Comparison of ENCODE assay signal across 9 cellular contexts in the genomic region with DNA sequence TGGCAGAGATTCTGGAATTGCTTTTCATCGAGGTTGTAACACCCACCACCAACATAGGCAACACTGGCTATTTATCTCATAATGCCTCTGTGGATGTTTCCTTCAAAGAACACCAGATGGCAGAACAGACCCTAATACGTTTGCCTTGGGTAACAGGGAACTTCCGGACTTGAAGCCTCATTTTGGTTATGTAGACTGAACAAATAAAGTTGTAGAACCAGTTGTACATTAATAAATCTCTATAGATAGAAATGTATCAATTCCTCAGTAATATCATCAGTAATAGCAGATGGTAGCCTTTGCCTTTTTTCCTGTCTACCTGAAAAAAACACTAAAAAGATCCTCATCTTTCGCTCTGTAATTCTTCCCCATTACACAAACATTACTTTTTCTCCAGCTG. TPM values are rescaled to one million over a fixed set of nuclear protein-coding genes. Genes with fewer than 3 reads are reported as not detected.
DNase-seq lines count a peak whose midpoint lies in the region; ATAC-seq, FAIRE-seq and TF ChIP-seq lines count a peak whose summit lies in the region.
"Had no signal": no experiment of that assay in that cellular context is flagged by ENCODE, and none has a peak within 500 bp of the region (broad histone marks: within the 10 kb centered on the region; RNA-seq: fewer than 3 reads in every experiment).

No MANE protein-coding gene starts in this region.

- intact Hi-C loops in esophagus muscularis mucosa (cut with DNase I) (loop anchor here (2.0 to 5.0 kb wide), 3 partner anchors 314 to 420 kb away; no protein-coding TSS in a partner anchor), natural killer cell (cut with micrococcal nuclease) (loop anchor here (1.0 to 5.0 kb wide), 4 partner anchors 171 to 652 kb away; no protein-coding TSS in a partner anchor)

- H3K27ac Mint-ChIP-seq in natural killer cell, result peak overlapping the region in 1 of 2 donors; percentile 10

- FAIRE-seq in H54 (lab: Jason Lieb, UNC), result peak; percentile 83

- no peaks in the 10 kb centered on the region for H3K36me3 Mint-ChIP-seq in natural killer cell

- no peaks in the 10 kb centered on the region for H3K27me3 Mint-ChIP-seq in natural killer cell (ENCODE audit: low read depth in 2 of 2)

- 24% methylated on average over 4 of the region's 4 CpGs for WGBS in esophagus muscularis mucosa

- peak; percentile 73 to 87 (median 76) for TF ChIP-seq CTCF in esophagus muscularis mucosa (IDR thresholded peaks at IDR 0.05)
- peak; percentile 69 for TF ChIP-seq CTCF in natural killer cell (IDR thresholded peaks at IDR 0.05)

- peak; percentile 82 to 95 (median 94) for ATAC-seq in natural killer cell

- H3K36me3 ChIP-seq in esophagus muscularis mucosa, result no peaks in the 10 kb centered on the region

- TF ChIP-seq POLR2A in H54 (IDR thresholded peaks at IDR 0.05; ENCODE audit: low read depth, low read length), result no peak
- TF ChIP-seq POLR2A in esophagus muscularis mucosa (IDR thresholded peaks at IDR 0.05; ENCODE audit: low read depth), result no peak

- no peak overlapping the region for H3K4me3 ChIP-seq in esophagus muscularis mucosa

- peaks cover 0 to 4% (median 1%) of the 10 kb centered on the region in 4 donors for H3K4me1 ChIP-seq in esophagus muscularis mucosa

- no peaks in the 10 kb centered on the region for H3K9me3 ChIP-seq in esophagus muscularis mucosa

- TF ChIP-seq EP300 in esophagus muscularis mucosa (IDR thresholded peaks at IDR 0.05), result no peak

- no peaks in the 10 kb centered on the region for H3K9me3 Mint-ChIP-seq in natural killer cell

- H3K4me1 Mint-ChIP-seq in natural killer cell, result peaks cover 0 to 6% of the 10 kb centered on the region in 2 donors

- peak; percentile 53 for DNase-seq in Caki2 (ENCODE audit: low read depth)
- peak; percentile 40 for DNase-seq in H54 (ENCODE audit: insufficient read length, low spot score)
- DNase-seq in NCI-H2196 treated with DMSO at 0.1 percent for 48 hours (lab: John Stamatoyannopoulos, UW; ENCODE audit: unreplicated experiment), result peak; percentile 41
- DNase-seq in activated CD4-positive, alpha-beta T cell treated with anti-CD3 and anti-CD28 coated beads for 4 hours, result peak; percentile 23 to 48
- DNase-seq in esophagus muscularis mucosa (ENCODE audit: extremely low spot score), result no peak
- no peak for DNase-seq in natural killer cell
- DNase-seq in NK-92 (lab: John Stamatoyannopoulos, UW; ENCODE audit: unreplicated experiment), result no peak
- no peak for DNase-seq in NCI-H187 treated with DMSO at 0.1 percent for 48 hours (lab: John Stamatoyannopoulos, UW)

- H3K27ac ChIP-seq in esophagus muscularis mucosa (replicated peaks in 1 of 4), result no peak overlapping the region

- H3K4me3 Mint-ChIP-seq in natural killer cell, result no peak overlapping the region

- H3K27me3 ChIP-seq in esophagus muscularis mucosa, result no peaks in the 10 kb centered on the region

- in situ Hi-C loops in Caki2 (cut with HindIII; ENCODE audit: low pct_unique_long_range_greater_than_20kb, low sequenced_read_pairs), result no loop called here

RNA-seq across cellular contexts. Expression of gene APOH, which starts 25.9 kb away (rescaled TPM):
- 0.20 TPM in 1 of 2 replicates, not detected in the other for total RNA-seq in Caki2 (2014; rRNA removed; shearing (Covaris generic); ENCODE audit: low replicate concordance)
- total RNA-seq in esophagus muscularis mucosa (not detected), natural killer cell (not detected)
- total RNA-seq: activated CD8-positive, alpha-beta memory T cell treated with anti-CD3 and anti-CD28 coated beads for 36 hours had no signal

RNA-seq across cellular contexts. Expression of gene PRKCA, which starts 47.3 kb away (rescaled TPM):
- 26.8 and 28.6 TPM in 2 replicates for total RNA-seq in Caki2 (2014; rRNA removed; shearing (Covaris generic); ENCODE audit: low replicate concordance)
- total RNA-seq in esophagus muscularis mucosa (10 to 100 TPM; 24.5 to 61.9 (median 40.8) TPM), natural killer cell (10 to 100 TPM; 19.6 to 29.0 (median 20.4) TPM)

Comparison
In these comparisons a context has a peak if more than half of its experiments do, and no peak if none do; other contexts are left out.
1. DNase-seq: peak in Caki2 (single experiment), H54 (single experiment), NCI-H2196 treated with DMSO at 0.1 percent for 48 hours (single experiment) and activated CD4-positive, alpha-beta T cell treated with anti-CD3 and anti-CD28 coated beads for 4 hours (2 of 2); none in esophagus muscularis mucosa (single experiment), natural killer cell (single experiment), NK-92 (single experiment) and NCI-H187 treated with DMSO at 0.1 percent for 48 hours (single experiment).